In genomic region chr17:39627717-39628516, GRCh38 we compare ENCODE assay signal across 17 cellular contexts. TPM values are rescaled to one million over a fixed set of nuclear protein-coding genes. Genes with fewer than 3 reads are reported as not detected.
DNase-seq lines count a peak whose midpoint lies in the region; ATAC-seq and TF ChIP-seq lines count a peak whose summit lies in the region.
"Had no signal": no experiment of that assay in that cellular context is flagged by ENCODE, and none has a peak within 500 bp of the region (broad histone marks: within the 10 kb centered on the region; RNA-seq: fewer than 3 reads in every experiment).

No MANE protein-coding gene starts in this region.

- H3K27me3 ChIP-seq in layer of hippocampus (ENCODE audit: control insufficient read depth, insufficient read depth, low read length): peaks cover 28% of the 10 kb centered on the region
- peaks cover 86% of the 10 kb centered on the region for H3K27me3 ChIP-seq in smooth muscle cell (ENCODE audit: low read depth)

- H3K79me2 ChIP-seq in smooth muscle cell (ENCODE audit: low read depth): no peaks in the 10 kb centered on the region

- no peak overlapping the region for H3K9ac ChIP-seq in smooth muscle cell (ENCODE audit: low read depth)

- H3K4me3 ChIP-seq in smooth muscle cell: peak overlapping the region; percentile 49

- H3K27ac ChIP-seq in layer of hippocampus (ENCODE audit: low read depth, low read length) (peak overlapping the region; percentile 73), smooth muscle cell (ENCODE audit: low read depth) (no peak overlapping the region)
- H3K27ac ChIP-seq: psoas muscle had no signal

- no peak overlapping the region for H2AFZ ChIP-seq in smooth muscle cell (ENCODE audit: low read depth)

- peaks cover 22 to 27% (median 23%) of the 10 kb centered on the region in 3 donors for H3K4me1 Mint-ChIP-seq in T-cell

- POLR2A ChIA-PET in T-cell (lab: Charles Lee): interaction anchor here (0.5 to 1.6 kb wide), 3 partner anchors 9 to 29 kb away, joined by 4 to 9 read pairs (median 4); no protein-coding TSS in a partner anchor

- CTCF ChIA-PET in T-cell (lab: Charles Lee): interaction anchor here (0.5 to 1.4 kb wide), 6 partner anchors 8 to 124 kb away, joined by 3 to 5 read pairs (median 3); no protein-coding TSS in a partner anchor

- no peaks in the 10 kb centered on the region for H3K9me3 ChIP-seq in smooth muscle cell (replicated peaks; ENCODE audit: low read depth)
- H3K9me3 ChIP-seq: Caco-2, psoas muscle had no signal

- H3K27ac Mint-ChIP-seq in T-cell: no peak overlapping the region

- no peaks in the 10 kb centered on the region for H3K9me3 Mint-ChIP-seq in T-cell

- no peaks in the 10 kb centered on the region for H3F3A ChIP-seq in smooth muscle cell (ENCODE audit: low read depth)

- H3K36me3 ChIP-seq in smooth muscle cell (ENCODE audit: low read depth): no peaks in the 10 kb centered on the region

- H4K20me1 ChIP-seq in smooth muscle cell (ENCODE audit: low read depth): no peaks in the 10 kb centered on the region

- peak overlapping the region; percentile 84 for H3K4me2 ChIP-seq in smooth muscle cell

- H3K4me1 ChIP-seq in smooth muscle cell (ENCODE audit: low read depth): peaks cover 14% of the 10 kb centered on the region

- DNase-seq in DMS 273 (lab: John Stamatoyannopoulos, UW; ENCODE audit: unreplicated experiment) (peak; percentile 58), DMS 273 treated with DMSO at 0.1 percent for 48 hours (lab: John Stamatoyannopoulos, UW) (no peak), T-cell (no peak), smooth muscle cell (lab: John Stamatoyannopoulos, UW; ENCODE audit: unreplicated experiment) (no peak), activated T-cell treated with anti-CD3 and anti-CD28 coated beads for 4 hours (no peak)
- no peak for DNase-seq in stimulated activated CD4-positive, alpha-beta T cell treated with anti-CD3 and anti-CD28 coated beads, Interleukin-12 subunit alpha, Interleukin-12 subunit beta, amount 100 ng/mL, for 4 hours
- DNase-seq: 8988T; activated CD8-positive, alpha-beta memory T cell treated with anti-CD3 and anti-CD28 coated beads for 24 hours; activated naive CD4-positive, alpha-beta T cell treated with Interleukin-2 at 50 U/mL for 16 hours; Caco-2; cortex of kidney; MV-4-11; psoas muscle; stimulated activated CD4-positive, alpha-beta T cell treated with anti-CD3 and anti-CD28 coated beads, Interleukin-4, amount 100 ng/mL, for 1 hour had no signal

- H3K27me3 Mint-ChIP-seq in T-cell: peaks cover 40 to 43% of the 10 kb centered on the region in 2 donors

- peak overlapping the region in 2 of 3 donors; percentile 21 to 30 for H3K4me3 Mint-ChIP-seq in T-cell

- ATAC-seq in T-cell (replicated peaks in 1 of 4) (no peak), GM18511 (IDR thresholded peaks at IDR 0.05; ENCODE audit: unreplicated experiment) (no peak)
- ATAC-seq: psoas muscle had no signal

- TF ChIP-seq CTCF in smooth muscle cell (IDR thresholded peaks at IDR 0.05; ENCODE audit: borderline replicate concordance, insufficient read depth, poor library complexity, severe bottlenecking): no peak

- WGBS in smooth muscle cell (ENCODE audit: low lambda C conversion rate): 33% methylated on average over 13 of the region's 16 CpGs

- H3K36me3 Mint-ChIP-seq in T-cell: no peaks in the 10 kb centered on the region

RNA-seq across cellular contexts. Expression of gene PPP1R1B, which starts 1.2 kb away (rescaled TPM):
- total RNA-seq in T-cell: under 1 TPM in 4 of 5 donors, not detected in 1; 0.12 to 0.35 (median 0.18) TPM
- total RNA-seq in smooth muscle cell: 1.7 TPM in 1 of 2 replicates, not detected in the other
- polyA plus RNA-seq in smooth muscle cell: not detected in 2 replicates
- total RNA-seq: Caco-2; T-helper 1 cell treated with Interleukin-12 subunit alpha and Interleukin-12 subunit beta and Interleukin-4 antibody, amounts not matched to agents 30 ng/mL and 1 ng/mL, for 36 hours had no signal

RNA-seq across cellular contexts. Expression of gene STARD3, which starts 9.0 kb away (rescaled TPM):
- total RNA-seq in T-cell: 100 to 1,000 TPM in 2 of 5 donors, 10 to 100 TPM in 3; 81.3 to 146 (median 99.7) TPM
- 33.7 and 37.5 TPM in 2 replicates for total RNA-seq in smooth muscle cell
- 53.3 and 61.8 TPM in 2 replicates for polyA plus RNA-seq in smooth muscle cell

RNA-seq across cellular contexts. Expression of gene NEUROD2, which starts 20.2 kb away (rescaled TPM):
- total RNA-seq in T-cell (not detected), smooth muscle cell (not detected in 2 replicates)
- 0.19 and 0.25 TPM in 2 replicates for polyA plus RNA-seq in smooth muscle cell
- total RNA-seq: Caco-2; psoas muscle; T-helper 1 cell treated with Interleukin-12 subunit alpha and Interleukin-12 subunit beta and Interleukin-4 antibody, amounts not matched to agents 30 ng/mL and 1 ng/mL, for 36 hours had no signal

RNA-seq across cellular contexts. Expression of gene TCAP, which starts 37.2 kb away (rescaled TPM):
- total RNA-seq in T-cell (1 to 10 TPM; 2.2 to 7.8 (median 6.6) TPM), smooth muscle cell (1.1 TPM in 1 of 2 replicates, not detected in the other)
- 0.41 and 0.69 TPM in 2 replicates for polyA plus RNA-seq in smooth muscle cell

RNA-seq across cellular contexts. Expression of gene PNMT, which starts 40.3 kb away (rescaled TPM):
- total RNA-seq in T-cell (under 1 TPM in 3 of 5 donors, not detected in 2; 0.35 to 0.56 (median 0.47) TPM), smooth muscle cell (not detected in 2 replicates)
- 0.23 and 1.3 TPM in 2 replicates for polyA plus RNA-seq in smooth muscle cell
- total RNA-seq: Caco-2; T-helper 1 cell treated with Interleukin-12 subunit alpha and Interleukin-12 subunit beta and Interleukin-4 antibody, amounts not matched to agents 30 ng/mL and 1 ng/mL, for 36 hours had no signal
